34 cellular contexts compared by ENCODE assay signal in the genomic region with DNA sequence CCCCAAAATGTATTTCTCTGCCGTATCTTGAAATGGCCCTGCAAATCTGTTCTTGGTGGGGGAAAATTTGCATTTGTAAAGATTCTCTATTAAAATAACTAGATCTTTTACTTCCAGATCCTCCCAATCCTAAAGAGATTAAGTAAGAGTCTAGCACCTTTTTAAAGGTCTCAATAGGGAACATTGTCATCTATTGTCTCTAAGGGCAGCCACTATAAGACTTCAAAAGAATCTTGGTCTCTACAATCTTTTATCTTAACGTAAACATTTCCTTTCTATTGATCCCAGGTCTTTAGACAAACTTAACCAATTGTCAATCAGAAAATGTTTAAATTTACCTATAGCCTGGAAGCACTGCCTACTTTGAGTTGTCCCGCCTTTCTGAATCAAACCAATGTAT.
"Had no signal": no experiment of that assay in that cellular context is flagged by ENCODE, and none has a peak within 500 bp of the region (broad histone marks: within the 10 kb centered on the region; RNA-seq: fewer than 3 reads in every experiment).

No MANE protein-coding gene starts in this region.

- H3K9me3 ChIP-seq: MG63 had no signal

- H3K36me3 ChIP-seq: MG63 had no signal

- H3K9ac ChIP-seq: KMS-11 had no signal

- H3K4me3 ChIP-seq: MG63 had no signal

- H3K27me3 ChIP-seq: MG63 had no signal

- H3K27ac ChIP-seq: KMS-11 had no signal

- H3K4me2 ChIP-seq: KMS-11 had no signal

- DNase-seq: Karpas-422, Kasumi-1, MG63, MM.1S, MV-4-11, NCI-H1048, NCI-H1092, NCI-H1092 treated with DMSO at 0.1 percent for 48 hours, NCI-H1105, NCI-H1105 treated with DMSO at 0.1 percent for 48 hours, NCI-H1417, NCI-H1417 treated with DMSO at 0.1 percent for 48 hours, NCI-H1436, NCI-H1436 treated with DMSO at 0.1 percent for 48 hours, NCI-H146, NCI-H1694, NCI-H1694 treated with DMSO at 0.1 percent for 48 hours, NCI-H187, NCI-H187 treated with DMSO at 0.1 percent for 48 hours, NCI-H1930, NCI-H2029, NCI-H2029 treated with DMSO at 0.1 percent for 48 hours, NCI-H2081, NCI-H2081 treated with DMSO at 0.1 percent for 48 hours, NCI-H2107, NCI-H2171, NCI-H2171 treated with DMSO at 0.1 percent for 48 hours, NCI-H2227 treated with DMSO at 0.1 percent for 48 hours, NCI-H226, NCI-H345, NCI-H446, NCI-H446 treated with DMSO at 0.1 percent for 48 hours, NCI-H510A had no signal
